ENCODE assay signal across 23 cellular contexts in genomic region chr19:39318690-39319089, GRCh38. TPM values are rescaled to one million over a fixed set of nuclear protein-coding genes. Genes with fewer than 3 reads are reported as not detected.
A peak's percentile ranks its signal among the peaks of the same experiment; 100 is the strongest.
DNase-seq lines count a peak whose midpoint lies in the region; ATAC-seq, FAIRE-seq and TF ChIP-seq lines count a peak whose summit lies in the region.
"Had no signal": no experiment of that assay in that cellular context is flagged by ENCODE, and none has a peak within 500 bp of the region (broad histone marks: within the 10 kb centered on the region; RNA-seq: fewer than 3 reads in every experiment).

No MANE protein-coding gene starts in this region.

- H3K27ac ChIP-seq in H9 (ENCODE audit: insufficient read length, low read depth, low read length) (no peak overlapping the region), pancreas (no peak overlapping the region)
- H3K27ac ChIP-seq: psoas muscle, stomach, uterus had no signal

- no peak overlapping the region for H4K91ac ChIP-seq in H9 (ENCODE audit: insufficient read length, low read depth, low read length)

- no peak for FAIRE-seq in pancreas (lab: Jason Lieb, UNC)
- FAIRE-seq: endometrium, GM12892, RCC 7860 had no signal

- H3K9ac ChIP-seq in H9 (ENCODE audit: extremely low read depth, insufficient read length, low read length): no peak overlapping the region

- H3K14ac ChIP-seq in H9 (ENCODE audit: insufficient read depth, low read length): no peak overlapping the region

- H3K4me3 ChIP-seq in pancreas: no peak overlapping the region
- H3K4me3 ChIP-seq: psoas muscle, stomach, uterus had no signal

- H3K79me1 ChIP-seq in H9 (ENCODE audit: insufficient read depth, low read depth, low read length, poor library complexity, severe bottlenecking): no peaks in the 10 kb centered on the region

- peak overlapping the region; percentile 76 for H3K4me3 Mint-ChIP-seq in activated CD8-positive, alpha-beta T cell treated with anti-CD3 and anti-CD28 coated beads for 36 hours
- no peak overlapping the region for H3K4me3 Mint-ChIP-seq in activated CD8-positive, alpha-beta T cell treated with anti-CD3 and anti-CD28 coated beads, Interleukin-2, amount 10 ng/mL, durations not matched to agents 7 days and 5 days
- peak overlapping the region; percentile 75 to 96 for H3K4me3 Mint-ChIP-seq in H9
- peak overlapping the region; percentile 84 to 96 (median 86) for H3K4me3 Mint-ChIP-seq in brain
- peak overlapping the region; percentile 68 for H3K4me3 Mint-ChIP-seq in neural crest cell

- no peak overlapping the region for H3K18ac ChIP-seq in H9 (ENCODE audit: insufficient read length, low read depth, low read length)

- H3K56ac ChIP-seq in H9 (ENCODE audit: insufficient read length, low read depth, low read length): no peak overlapping the region

- H2BK120ac ChIP-seq in H9 (ENCODE audit: low read depth, low read length, poor library complexity, severe bottlenecking): no peak overlapping the region

- no peak overlapping the region for H3K4ac ChIP-seq in H9 (ENCODE audit: low read depth, low read length)

- H3K36me3 Mint-ChIP-seq in activated CD8-positive, alpha-beta T cell treated with anti-CD3 and anti-CD28 coated beads for 36 hours (ENCODE audit: low read depth): peaks cover 2% of the 10 kb centered on the region
- H3K36me3 Mint-ChIP-seq in activated CD8-positive, alpha-beta T cell treated with anti-CD3 and anti-CD28 coated beads, Interleukin-2, amount 10 ng/mL, durations not matched to agents 7 days and 5 days (ENCODE audit: low read depth): peaks cover 18% of the 10 kb centered on the region
- H3K36me3 Mint-ChIP-seq in H9 (ENCODE audit: insufficient read depth in 1 of 3, low read depth in 3 of 3): peaks cover 3 to 5% (median 4%) of the 10 kb centered on the region in 3 experiments; a peak in 5 of 7 replicates
- peaks cover 11% of the 10 kb centered on the region for H3K36me3 Mint-ChIP-seq in brain
- H3K36me3 Mint-ChIP-seq in neural crest cell (ENCODE audit: low read depth): no peaks in the 10 kb centered on the region

- WGBS in H9 (ENCODE audit: extremely low coverage, insufficient read length, low lambda C conversion rate): no CpG with 5 or more reads among the region's 4 CpGs
- 90 to 92% methylated on average over 4 of the region's 4 CpGs for WGBS in pancreas, 2 donors

- no peak for DNase-seq in activated CD8-positive, alpha-beta T cell treated with anti-CD3 and anti-CD28 coated beads for 36 hours
- no peak for DNase-seq in activated CD8-positive, alpha-beta T cell treated with anti-CD3 and anti-CD28 coated beads, Interleukin-2, amount 10 ng/mL, durations not matched to agents 7 days and 5 days
- no peak for DNase-seq in H9
- DNase-seq in neural crest cell (ENCODE audit: low read depth, low spot score): no peak
- DNase-seq in pancreas: no peak
- no peak for DNase-seq in NCI-H1417 (lab: John Stamatoyannopoulos, UW)
- DNase-seq: cerebellar nuclear complex; GDM1; KBM-7; left cardiac atrium; NCI-H1092 treated with DMSO at 0.1 percent for 48 hours; NCI-H2171; psoas muscle; stimulated activated CD4-positive, alpha-beta T cell treated with anti-CD3 and anti-CD28 coated beads, Interleukin-12 subunit alpha, Interleukin-12 subunit beta, amount 100 ng/mL, for 4 hours; stomach; uterus had no signal

- no peaks in the 10 kb centered on the region for H3K79me2 ChIP-seq in H9 (ENCODE audit: insufficient read depth, low read length)

- no peak overlapping the region for H2AFZ ChIP-seq in H9 (ENCODE audit: low read length)

- H4K20me1 ChIP-seq in H9 (ENCODE audit: control insufficient read depth, insufficient read depth, insufficient read length): no peaks in the 10 kb centered on the region

- no peak overlapping the region for H2BK20ac ChIP-seq in H9 (ENCODE audit: low read depth, low read length, poor library complexity, severe bottlenecking)

- H3K9me3 Mint-ChIP-seq in activated CD8-positive, alpha-beta T cell treated with anti-CD3 and anti-CD28 coated beads for 36 hours: no peaks in the 10 kb centered on the region
- H3K9me3 Mint-ChIP-seq in activated CD8-positive, alpha-beta T cell treated with anti-CD3 and anti-CD28 coated beads, Interleukin-2, amount 10 ng/mL, durations not matched to agents 7 days and 5 days (ENCODE audit: insufficient read depth): no peaks in the 10 kb centered on the region
- no peaks in the 10 kb centered on the region; a peak in 2 of 5 replicates for H3K9me3 Mint-ChIP-seq in H9
- H3K9me3 Mint-ChIP-seq in brain: peaks cover 0 to 7% (median 0%) of the 10 kb centered on the region in 5 experiments
- no peaks in the 10 kb centered on the region for H3K9me3 Mint-ChIP-seq in neural crest cell

- no peaks in the 10 kb centered on the region for H3K27me3 Mint-ChIP-seq in activated CD8-positive, alpha-beta T cell treated with anti-CD3 and anti-CD28 coated beads for 36 hours
- H3K27me3 Mint-ChIP-seq in activated CD8-positive, alpha-beta T cell treated with anti-CD3 and anti-CD28 coated beads, Interleukin-2, amount 10 ng/mL, durations not matched to agents 7 days and 5 days (ENCODE audit: low read depth): peaks cover 9% of the 10 kb centered on the region
- peaks cover 50% of the 10 kb centered on the region for H3K27me3 Mint-ChIP-seq in H9 (ENCODE audit: low read depth)
- peaks cover 17% of the 10 kb centered on the region for H3K27me3 Mint-ChIP-seq in brain
- peaks cover 46% of the 10 kb centered on the region for H3K27me3 Mint-ChIP-seq in neural crest cell (ENCODE audit: low read depth)

- peaks cover 6% of the 10 kb centered on the region for H3K23me2 ChIP-seq in H9 (ENCODE audit: insufficient read length, low read depth, low read length, poor library complexity, severe bottlenecking)

- TF ChIP-seq CTCF in activated CD8-positive, alpha-beta T cell treated with anti-CD3 and anti-CD28 coated beads for 36 hours (IDR thresholded peaks at IDR 0.05): no peak
- TF ChIP-seq CTCF in H9 (conservative IDR thresholded peaks at IDR 0.05) (no peak), brain (conservative IDR thresholded peaks at IDR 0.05) (no peak), neural crest cell (conservative IDR thresholded peaks at IDR 0.05) (no peak), pancreas (IDR thresholded peaks at IDR 0.05) (no peak)

- POLR2A ChIA-PET in activated CD8-positive, alpha-beta T cell treated with anti-CD3 and anti-CD28 coated beads for 36 hours (lab: Charles Lee): no interaction called here
- POLR2A ChIA-PET in activated CD8-positive, alpha-beta T cell treated with anti-CD3 and anti-CD28 coated beads, Interleukin-2, amount 10 ng/mL, durations not matched to agents 7 days and 5 days (lab: Charles Lee): no interaction called here

- intact Hi-C loops in activated CD8-positive, alpha-beta T cell treated with anti-CD3 and anti-CD28 coated beads for 36 hours (cut with micrococcal nuclease): no loop called here
- intact Hi-C loops in pancreas (cut with DNase I): no loop called here

- no peak overlapping the region for H2BK12ac ChIP-seq in H9 (ENCODE audit: insufficient read length, low read depth, low read length)

- CTCF ChIA-PET in activated CD8-positive, alpha-beta T cell treated with anti-CD3 and anti-CD28 coated beads for 36 hours (lab: Charles Lee): no interaction called here
- CTCF ChIA-PET in activated CD8-positive, alpha-beta T cell treated with anti-CD3 and anti-CD28 coated beads, Interleukin-2, amount 10 ng/mL, durations not matched to agents 7 days and 5 days (lab: Charles Lee): no interaction called here

- no peak overlapping the region for H3K23ac ChIP-seq in H9 (ENCODE audit: insufficient read length, low read depth, low read length)

- H3K36me3 ChIP-seq in pancreas: peaks cover 0 to 6% (median 0%) of the 10 kb centered on the region in 3 donors
- H3K36me3 ChIP-seq: uterus had no signal

- ATAC-seq in activated CD8-positive, alpha-beta T cell treated with anti-CD3 and anti-CD28 coated beads for 36 hours: no peak
- ATAC-seq in activated CD8-positive, alpha-beta T cell treated with anti-CD3 and anti-CD28 coated beads, Interleukin-2, amount 10 ng/mL, durations not matched to agents 7 days and 5 days: no peak
- ATAC-seq in pancreas: no peak
- ATAC-seq in HG02973 (IDR thresholded peaks at IDR 0.05; ENCODE audit: unreplicated experiment): no peak
- ATAC-seq: left cardiac atrium, psoas muscle, SK-N-SH treated with all-trans-retinoic acid at 6 μM for 48 hours had no signal

- H3K27me3 ChIP-seq in H9 (ENCODE audit: insufficient read depth, low read length): no peaks in the 10 kb centered on the region; the same call in 1 of the 2 replicates
- no peaks in the 10 kb centered on the region for H3K27me3 ChIP-seq in pancreas
- H3K27me3 ChIP-seq: uterus had no signal

- H3K4me1 Mint-ChIP-seq in activated CD8-positive, alpha-beta T cell treated with anti-CD3 and anti-CD28 coated beads for 36 hours (ENCODE audit: low read depth): peaks cover 18% of the 10 kb centered on the region
- peaks cover 27% of the 10 kb centered on the region for H3K4me1 Mint-ChIP-seq in activated CD8-positive, alpha-beta T cell treated with anti-CD3 and anti-CD28 coated beads, Interleukin-2, amount 10 ng/mL, durations not matched to agents 7 days and 5 days (ENCODE audit: low read depth)
- peaks cover 7 to 18% of the 10 kb centered on the region in 2 experiments for H3K4me1 Mint-ChIP-seq in H9
- H3K4me1 Mint-ChIP-seq in brain: peaks cover 24% of the 10 kb centered on the region
- H3K4me1 Mint-ChIP-seq in neural crest cell: peaks cover 20% of the 10 kb centered on the region

- H3K9me3 ChIP-seq in H9 (ENCODE audit: control insufficient read depth, low read depth, low read length) (no peaks in the 10 kb centered on the region), pancreas (no peaks in the 10 kb centered on the region)
- H3K9me3 ChIP-seq: psoas muscle, stomach, uterus had no signal

- H3K4me2 ChIP-seq in H9 (ENCODE audit: insufficient read depth, insufficient read length, low read length): no peak overlapping the region

- no peak overlapping the region for H4K8ac ChIP-seq in H9 (replicated peaks; ENCODE audit: insufficient read length, low read depth, low read length)

- no peak overlapping the region for H4K5ac ChIP-seq in H9 (ENCODE audit: insufficient read length, low read depth, low read length)

- H2BK15ac ChIP-seq in H9 (ENCODE audit: low read depth, low read length): no peak overlapping the region

- H2AK5ac ChIP-seq in H9 (ENCODE audit: insufficient read length, low read length): no peak overlapping the region

- no peak overlapping the region for H3K27ac Mint-ChIP-seq in activated CD8-positive, alpha-beta T cell treated with anti-CD3 and anti-CD28 coated beads for 36 hours
- H3K27ac Mint-ChIP-seq in activated CD8-positive, alpha-beta T cell treated with anti-CD3 and anti-CD28 coated beads, Interleukin-2, amount 10 ng/mL, durations not matched to agents 7 days and 5 days: no peak overlapping the region
- no peak overlapping the region for H3K27ac Mint-ChIP-seq in H9
- H3K27ac Mint-ChIP-seq in brain: peak overlapping the region in 4 of 5 experiments; percentile 18 to 90 (median 35)
- H3K27ac Mint-ChIP-seq in neural crest cell (ENCODE audit: unreplicated experiment): no peak overlapping the region

- no peaks in the 10 kb centered on the region for H3K4me1 ChIP-seq in H9 (ENCODE audit: insufficient read depth, low read length)
- no peaks in the 10 kb centered on the region for H3K4me1 ChIP-seq in pancreas
- H3K4me1 ChIP-seq: psoas muscle, uterus had no signal

- no peak overlapping the region for H3T11ph ChIP-seq in H9 (ENCODE audit: low read length)

- no peak overlapping the region for H2BK5ac ChIP-seq in H9 (ENCODE audit: insufficient read length, low read length)

RNA-seq across cellular contexts. Expression of gene LRFN1, which starts 2.0 kb away (rescaled TPM):
- total RNA-seq in activated CD8-positive, alpha-beta T cell treated with anti-CD3 and anti-CD28 coated beads for 36 hours: 1 to 10 TPM; 6.1 to 6.5 TPM
- 1 to 10 TPM; 8.0 to 8.3 TPM for total RNA-seq in activated CD8-positive, alpha-beta T cell treated with anti-CD3 and anti-CD28 coated beads, Interleukin-2, amount 10 ng/mL, durations not matched to agents 7 days and 5 days
- total RNA-seq in H9 (2021) (4.2 and 4.5 TPM in 2 replicates), neural crest cell (4.9 and 5.1 TPM in 2 replicates), pancreas (1 to 10 TPM; 1.7 to 2.3 (median 2.2) TPM)
- polyA plus RNA-seq in brain (ENCODE audit: insufficient read depth, low read depth, low replicate concordance) (4.2 TPM), pancreas (1 to 10 TPM in 1 of 2 donors, under 1 TPM in 1; 0.77 to 1.6 TPM)

RNA-seq across cellular contexts. Expression of gene GMFG, which starts 17.2 kb away (rescaled TPM):
- 100 to 1,000 TPM; 280 to 297 TPM for total RNA-seq in activated CD8-positive, alpha-beta T cell treated with anti-CD3 and anti-CD28 coated beads for 36 hours
- total RNA-seq in activated CD8-positive, alpha-beta T cell treated with anti-CD3 and anti-CD28 coated beads, Interleukin-2, amount 10 ng/mL, durations not matched to agents 7 days and 5 days: 100 to 1,000 TPM; 471 to 482 TPM
- 0.48 TPM in 1 of 2 replicates, not detected in the other for total RNA-seq in H9 (2021)
- polyA plus RNA-seq in brain (ENCODE audit: insufficient read depth, low read depth, low replicate concordance): 8.1 TPM
- total RNA-seq in neural crest cell: 0.65 TPM in 1 of 2 replicates, not detected in the other
- total RNA-seq in pancreas: 10 to 100 TPM in 2 of 6 donors, 1 to 10 TPM in 4; 1.7 to 17.3 (median 5.9) TPM
- 10 to 100 TPM; 16.1 to 17.3 TPM for polyA plus RNA-seq in pancreas

RNA-seq across cellular contexts. Expression of gene IFNL1, which starts 22.5 kb away (rescaled TPM):
- not detected for total RNA-seq in activated CD8-positive, alpha-beta T cell treated with anti-CD3 and anti-CD28 coated beads for 36 hours
- total RNA-seq in activated CD8-positive, alpha-beta T cell treated with anti-CD3 and anti-CD28 coated beads, Interleukin-2, amount 10 ng/mL, durations not matched to agents 7 days and 5 days: under 1 TPM in 1 of 2 experiments, not detected in 1; 0.29 TPM
- total RNA-seq in H9 (2021) (not detected in 2 replicates), neural crest cell (not detected in 2 replicates), pancreas (not detected)
- polyA plus RNA-seq in brain (ENCODE audit: insufficient read depth, low read depth, low replicate concordance) (not detected), pancreas (not detected)
- total RNA-seq: fibroblast of villous mesenchyme, left cardiac atrium, psoas muscle, stomach, uterus had no signal
- polyA plus RNA-seq: psoas muscle, stomach had no signal

RNA-seq across cellular contexts. Expression of gene SAMD4B, which starts 23.5 kb away (rescaled TPM):
- total RNA-seq in activated CD8-positive, alpha-beta T cell treated with anti-CD3 and anti-CD28 coated beads for 36 hours: 10 to 100 TPM; 35.5 to 37.1 TPM
- 10 to 100 TPM; 43.7 to 44.5 TPM for total RNA-seq in activated CD8-positive, alpha-beta T cell treated with anti-CD3 and anti-CD28 coated beads, Interleukin-2, amount 10 ng/mL, durations not matched to agents 7 days and 5 days
- total RNA-seq in H9 (2021) (134 and 135 TPM in 2 replicates), neural crest cell (158 and 164 TPM in 2 replicates), pancreas (10 to 100 TPM; 24.1 to 46.4 (median 30.8) TPM)
- polyA plus RNA-seq in brain (ENCODE audit: insufficient read depth, low read depth, low replicate concordance) (222 TPM), pancreas (100 to 1,000 TPM; 103 to 106 TPM)

RNA-seq across cellular contexts. Expression of gene IFNL2, which starts 50.5 kb away (rescaled TPM):
- total RNA-seq in activated CD8-positive, alpha-beta T cell treated with anti-CD3 and anti-CD28 coated beads for 36 hours: not detected
- not detected for total RNA-seq in activated CD8-positive, alpha-beta T cell treated with anti-CD3 and anti-CD28 coated beads, Interleukin-2, amount 10 ng/mL, durations not matched to agents 7 days and 5 days
- total RNA-seq in H9 (2021): not detected in 2 replicates
- polyA plus RNA-seq in brain (ENCODE audit: insufficient read depth, low read depth, low replicate concordance): not detected
- total RNA-seq in neural crest cell: not detected in 2 replicates
- total RNA-seq in pancreas: not detected
- not detected for polyA plus RNA-seq in pancreas
- total RNA-seq: fibroblast of villous mesenchyme, left cardiac atrium, psoas muscle, stomach, uterus had no signal
- polyA plus RNA-seq: psoas muscle, stomach had no signal

Comparison
In these comparisons a context has a peak if more than half of its experiments do, and no peak if none do; other contexts are left out.
1. H3K27ac Mint-ChIP-seq: peak in brain (4 of 5); none in activated CD8-positive, alpha-beta T cell treated with anti-CD3 and anti-CD28 coated beads for 36 hours (single experiment), activated CD8-positive, alpha-beta T cell treated with anti-CD3 and anti-CD28 coated beads, Interleukin-2, amount 10 ng/mL, durations not matched to agents 7 days and 5 days (single experiment), H9 (0 of 3) and neural crest cell (single experiment).
2. RNA of gene GMFG, which starts 17.2 kb away (total RNA-seq): 471 to 482 TPM in activated CD8-positive, alpha-beta T cell treated with anti-CD3 and anti-CD28 coated beads, Interleukin-2, amount 10 ng/mL, durations not matched to agents 7 days and 5 days and 280 to 297 TPM in activated CD8-positive, alpha-beta T cell treated with anti-CD3 and anti-CD28 coated beads for 36 hours; 1.7 to 17.3 TPM in pancreas, 0.65 TPM in neural crest cell and 0.48 TPM in H9; every median in the first group is over 10 times any median in the second.